ENCODE assay signal across 18 cellular contexts in the genomic region with DNA sequence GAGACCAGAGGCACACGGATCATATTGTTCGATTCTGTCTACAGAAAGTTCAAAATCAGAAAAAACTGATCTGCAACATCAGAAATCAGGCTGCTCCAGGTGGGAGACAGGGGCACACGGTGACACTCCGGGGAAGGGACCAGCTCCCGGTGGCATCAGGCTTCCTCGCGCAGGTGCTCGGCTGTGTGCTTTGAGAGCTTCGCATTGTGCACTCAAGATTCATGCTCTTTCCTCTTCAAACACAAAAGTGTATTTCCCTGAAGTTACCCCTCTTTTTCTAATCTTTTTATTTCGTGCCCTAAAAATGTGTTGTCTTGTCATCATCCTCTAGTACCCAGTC.
DNase-seq lines count a peak whose midpoint lies in the region; ATAC-seq, FAIRE-seq and TF ChIP-seq lines count a peak whose summit lies in the region.
"Had no signal": no experiment of that assay in that cellular context is flagged by ENCODE, and none has a peak within 500 bp of the region (broad histone marks: within the 10 kb centered on the region; RNA-seq: fewer than 3 reads in every experiment).

No MANE protein-coding gene starts in this region.

- H3K9me3 Mint-ChIP-seq in immature natural killer cell (peaks cover 4 to 7% (median 5%) of the 10 kb centered on the region in 6 donors), type B pancreatic cell (peaks cover 6% of the 10 kb centered on the region)

- H3K36me3 Mint-ChIP-seq in immature natural killer cell (peaks cover 4 to 8% (median 4%) of the 10 kb centered on the region in 3 donors), type B pancreatic cell (no peaks in the 10 kb centered on the region)
- H3K36me3 Mint-ChIP-seq: CD8-positive, alpha-beta T cell had no signal

- H3K9ac ChIP-seq in colonic mucosa (ENCODE audit: low read depth in 2 of 2, low read length in 2 of 2), result no peak overlapping the region
- H3K9ac ChIP-seq: BLaER1 treated with 17β-estradiol and CSF1 and Interleukin-3, amounts not matched to agents 10 nM and 100 nM had no signal

- ATAC-seq in Right ventricle myocardium inferior (no peak), left cardiac atrium (no peak), HG02884 (IDR thresholded peaks at IDR 0.05; ENCODE audit: unreplicated experiment) (no peak)
- ATAC-seq: CD8-positive, alpha-beta T cell; GM12878 had no signal

- TF ChIP-seq POLR2A in GM12891 (IDR thresholded peaks at IDR 0.05; ENCODE audit: low read depth, low read length), result no peak

- no peak for FAIRE-seq in GM12891 (lab: Jason Lieb, UNC)
- FAIRE-seq: GM12878, GM19239 had no signal

- H3K4me3 Mint-ChIP-seq in immature natural killer cell (peak overlapping the region in 4 of 5 donors; percentile 38 to 71 (median 64)), type B pancreatic cell (no peak overlapping the region)
- H3K4me3 Mint-ChIP-seq: B cell; CD8-positive, alpha-beta T cell had no signal

- no peaks in the 10 kb centered on the region for H3K9me3 ChIP-seq in colonic mucosa
- H3K9me3 ChIP-seq: HAP-1 had no signal

- DNase-seq in Right ventricle myocardium inferior (ENCODE audit: missing footprints) (peak; percentile 54), left cardiac atrium (no peak), colonic mucosa (peak; percentile 11), immature natural killer cell (no peak), type B pancreatic cell (ENCODE audit: extremely low spot score, unreplicated experiment) (peak; percentile 40), GM12891 (ENCODE audit: insufficient read length, low spot score) (no peak)
- DNase-seq: Calu3; CD8-positive, alpha-beta T cell; DMS 273 treated with DMSO at 0.1 percent for 48 hours; DMS53; GDM1 had no signal

- H3K36me3 ChIP-seq in colonic mucosa, result no peaks in the 10 kb centered on the region
- H3K36me3 ChIP-seq: BLaER1 treated with 17β-estradiol and CSF1 and Interleukin-3, amounts not matched to agents 10 nM and 100 nM; HAP-1 had no signal

- H3K27me3 ChIP-seq in colonic mucosa, result no peaks in the 10 kb centered on the region
- H3K27me3 ChIP-seq: BLaER1 treated with 17β-estradiol and CSF1 and Interleukin-3, amounts not matched to agents 10 nM and 100 nM had no signal

- intact Hi-C loops in Right ventricle myocardium inferior (cut with DNase I) (no loop called here), left cardiac atrium (cut with DNase I) (no loop called here), colonic mucosa (cut with DNase I) (no loop called here)

- no peak overlapping the region for H3K27ac ChIP-seq in colonic mucosa
- H3K27ac ChIP-seq: BLaER1 treated with 17β-estradiol and CSF1 and Interleukin-3, amounts not matched to agents 10 nM and 100 nM; HL-60 had no signal

- H3K27ac Mint-ChIP-seq in immature natural killer cell (peak overlapping the region in 5 of 6 donors; percentile 64 to 83 (median 82)), type B pancreatic cell (no peak overlapping the region)
- H3K27ac Mint-ChIP-seq: B cell; CD8-positive, alpha-beta T cell had no signal

- H3K27me3 Mint-ChIP-seq in immature natural killer cell (ENCODE audit: low read depth in 3 of 3) (peaks cover 24 to 51% (median 32%) of the 10 kb centered on the region in 3 donors), type B pancreatic cell (peaks cover 10% of the 10 kb centered on the region)
- H3K27me3 Mint-ChIP-seq: B cell had no signal

- H3K4me1 Mint-ChIP-seq in immature natural killer cell, result peaks cover 45 to 51% of the 10 kb centered on the region in 2 donors
- H3K4me1 Mint-ChIP-seq in type B pancreatic cell (ENCODE audit: unreplicated experiment), result peaks cover 4% of the 10 kb centered on the region
- H3K4me1 Mint-ChIP-seq: B cell had no signal

- no peaks in the 10 kb centered on the region for H3K4me1 ChIP-seq in colonic mucosa
- H3K4me1 ChIP-seq: HAP-1 had no signal

- no peak overlapping the region for H3K4me3 ChIP-seq in colonic mucosa
- H3K4me3 ChIP-seq: BLaER1 treated with 17β-estradiol and CSF1 and Interleukin-3, amounts not matched to agents 10 nM and 100 nM; GM12878; HAP-1 had no signal

- no peak for TF ChIP-seq CTCF in colonic mucosa (IDR thresholded peaks at IDR 0.05)
- TF ChIP-seq CTCF in type B pancreatic cell (conservative IDR thresholded peaks at IDR 0.05), result no peak

TF ChIP-seq in GM12891, 5 proteins besides CTCF, POLR2A, EP300 and RAD21:
- TF ChIP-seq PAX5 (IDR thresholded peaks at IDR 0.05; ENCODE audit: insufficient read depth, low read length, severe bottlenecking), result no peak
- no peak for TF ChIP-seq TAF1 (IDR thresholded peaks at IDR 0.05; ENCODE audit: low read depth, low read length)
- TF ChIP-seq POU2F2 (IDR thresholded peaks at IDR 0.05; ENCODE audit: low read depth, low read length), result no peak
- no peak for TF ChIP-seq POLR2AphosphoS5 (IDR thresholded peaks at IDR 0.05; ENCODE audit: low read depth, low read length)
- no peak for TF ChIP-seq SPI1 (IDR thresholded peaks at IDR 0.05; ENCODE audit: low read depth, low read length)

Comparison
In these comparisons a context has a peak if more than half of its experiments do, and no peak if none do; other contexts are left out.
1. DNase-seq: peak in Right ventricle myocardium inferior (single experiment), colonic mucosa (single experiment) and type B pancreatic cell (single experiment); none in left cardiac atrium (single experiment), immature natural killer cell (0 of 3) and GM12891 (single experiment).